8 cellular contexts compared by ENCODE assay signal in the genomic region with DNA sequence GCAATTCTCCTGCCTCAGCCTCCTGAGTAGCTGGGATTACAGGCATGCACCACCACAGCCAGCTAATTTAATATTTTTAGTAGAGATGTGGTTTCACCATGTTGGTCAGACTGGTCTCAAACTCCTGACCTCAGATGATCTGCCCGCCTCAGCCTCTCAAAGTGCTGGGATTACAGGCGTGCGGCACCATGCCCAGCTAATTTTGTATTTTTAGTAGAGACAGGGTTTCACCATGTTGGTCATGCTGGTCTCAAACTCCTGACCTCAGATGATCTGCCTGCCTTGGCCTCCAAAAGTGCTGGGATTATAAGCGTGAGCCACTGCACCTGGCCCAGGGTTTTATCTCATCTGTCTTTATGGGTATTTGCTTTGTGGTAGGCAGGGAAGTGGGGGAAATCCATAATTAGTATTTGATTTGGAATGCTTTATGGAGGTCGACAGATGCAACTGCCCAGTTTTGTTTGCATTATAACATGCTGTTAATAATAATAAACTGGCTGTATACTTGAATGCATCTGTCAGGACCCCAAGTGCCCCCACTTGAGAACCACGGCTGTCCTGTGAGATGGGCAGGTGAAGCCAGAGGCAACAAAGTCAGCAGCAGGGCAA. TPM values are rescaled to one million over a fixed set of nuclear protein-coding genes. Genes with fewer than 3 reads are reported as not detected.
DNase-seq lines count a peak whose midpoint lies in the region; ATAC-seq and TF ChIP-seq lines count a peak whose summit lies in the region.
"Not testable (repeated sequence)": the region's sequence is repeated elsewhere in the genome, so short reads cannot be mapped to it uniquely, and the experiment has no call there.

No MANE protein-coding gene starts in this region.

- not testable (repeated sequence) for BruUV-seq in PC-3 (replicated peaks; lab: Mats Ljungman, UMichigan)

- not testable (repeated sequence) for ATAC-seq in CD4-positive, CD25-positive, alpha-beta regulatory T cell (ENCODE audit: low read depth in 2 of 2)
- peak; percentile 19; the same call in 1 of the 2 replicates for ATAC-seq in PC-3

- H3K9me3 ChIP-seq in CD4-positive, CD25-positive, alpha-beta regulatory T cell (ENCODE audit: control insufficient read depth in 2 of 2, low read length in 2 of 2); PC-3 (ENCODE audit: low read length): not testable (repeated sequence)

- H3K4me3 Mint-ChIP-seq in CD4-positive, CD25-positive, alpha-beta regulatory T cell; chondrocyte (ENCODE audit: unreplicated experiment); progenitor cell of endocrine pancreas (ENCODE audit: low read depth): not testable (repeated sequence)

- not testable (repeated sequence) for H3K4me1 Mint-ChIP-seq in CD4-positive, CD25-positive, alpha-beta regulatory T cell; progenitor cell of endocrine pancreas (ENCODE audit: low read depth)
- peaks cover 15% of the 10 kb centered on the region for H3K4me1 Mint-ChIP-seq in chondrocyte (ENCODE audit: low read depth)

- not testable (repeated sequence) for H3K4me1 ChIP-seq in CD4-positive, CD25-positive, alpha-beta regulatory T cell (ENCODE audit: control insufficient read depth, insufficient read depth, low read length, poor library complexity, severe bottlenecking); PC-3 (ENCODE audit: insufficient read depth, low read length)

- not testable (repeated sequence) for H3K9me2 ChIP-seq in PC-3 (replicated peaks; ENCODE audit: low read length)

- intact Hi-C loops in PC-3 (cut with micrococcal nuclease): not testable (repeated sequence)

- not testable (repeated sequence) for DNase-seq in CD4-positive, CD25-positive, alpha-beta regulatory T cell; PC-3; progenitor cell of endocrine pancreas (ENCODE audit: low spot score, unreplicated experiment)
- DNase-seq in LNCaP clone FGC (ENCODE audit: low read depth) (peak; percentile 31), NCI-H146 treated with DMSO at 0.1 percent for 48 hours (lab: John Stamatoyannopoulos, UW; ENCODE audit: unreplicated experiment) (peak; percentile 88), NCI-H69 (lab: John Stamatoyannopoulos, UW) (peak; percentile 80), chondrocyte (ENCODE audit: low spot score) (peak; percentile 12)

- not testable (repeated sequence) for H4K20me1 ChIP-seq in PC-3 (ENCODE audit: low read length)

- H3K27ac Mint-ChIP-seq in CD4-positive, CD25-positive, alpha-beta regulatory T cell: peak overlapping the region in 2 of 3 donors; percentile 52 to 82
- H3K27ac Mint-ChIP-seq in chondrocyte (ENCODE audit: unreplicated experiment) (peak overlapping the region; percentile 57), progenitor cell of endocrine pancreas (peak overlapping the region; percentile 37)

- not testable (repeated sequence) for TF ChIP-seq CTCF in LNCaP clone FGC (IDR thresholded peaks at IDR 0.05; ENCODE audit: control insufficient read depth, extremely low read depth, insufficient read depth); PC-3 (conservative IDR thresholded peaks at IDR 0.05; ENCODE audit: low read depth, low read length); VCaP (conservative IDR thresholded peaks at IDR 0.05); chondrocyte (IDR thresholded peaks at IDR 0.05); progenitor cell of endocrine pancreas (IDR thresholded peaks at IDR 0.05; ENCODE audit: unreplicated experiment)

- POLR2A ChIA-PET in PC-3 (lab: Charles Lee; ENCODE audit: unreplicated experiment): not testable (repeated sequence)

- peaks cover 26% of the 10 kb centered on the region for H3K36me3 Mint-ChIP-seq in CD4-positive, CD25-positive, alpha-beta regulatory T cell
- H3K36me3 Mint-ChIP-seq in chondrocyte (ENCODE audit: low read depth): peaks cover 49% of the 10 kb centered on the region
- peaks cover 16% of the 10 kb centered on the region for H3K36me3 Mint-ChIP-seq in progenitor cell of endocrine pancreas (ENCODE audit: insufficient read depth)

- H2AFZ ChIP-seq in PC-3 (ENCODE audit: low read length): not testable (repeated sequence)

- not testable (repeated sequence) for H3F3A ChIP-seq in PC-3 (ENCODE audit: low read length, unreplicated experiment)

- CTCF ChIA-PET in PC-3 (lab: Charles Lee): not testable (repeated sequence)

- H3K4me3 ChIP-seq in CD4-positive, CD25-positive, alpha-beta regulatory T cell (ENCODE audit: low read depth, low read length); LNCaP clone FGC (ENCODE audit: low read depth, low read length); PC-3 (ENCODE audit: low read length): not testable (repeated sequence)

- not testable (repeated sequence) for H3K27ac ChIP-seq in CD4-positive, CD25-positive, alpha-beta regulatory T cell (ENCODE audit: insufficient read depth, low read length, poor library complexity, severe bottlenecking); PC-3 (ENCODE audit: low read length)
- peak overlapping the region; percentile 51 for H3K27ac ChIP-seq in VCaP

- not testable (repeated sequence) for H3K79me2 ChIP-seq in PC-3 (ENCODE audit: low read length)

- H3K27me3 Mint-ChIP-seq in CD4-positive, CD25-positive, alpha-beta regulatory T cell; chondrocyte (ENCODE audit: low read depth); progenitor cell of endocrine pancreas: not testable (repeated sequence)

- H3K9ac ChIP-seq in PC-3 (ENCODE audit: low read length): not testable (repeated sequence)

- H3K27me3 ChIP-seq in CD4-positive, CD25-positive, alpha-beta regulatory T cell (ENCODE audit: control insufficient read depth, insufficient read depth, low read length); PC-3 (ENCODE audit: low read length): not testable (repeated sequence)

- H3K36me3 ChIP-seq in CD4-positive, CD25-positive, alpha-beta regulatory T cell (ENCODE audit: control insufficient read depth, insufficient read depth, low read length): peaks cover 29% of the 10 kb centered on the region
- H3K36me3 ChIP-seq in PC-3 (ENCODE audit: low read depth, low read length): peaks cover 43% of the 10 kb centered on the region

- not testable (repeated sequence) for H3K9me3 Mint-ChIP-seq in CD4-positive, CD25-positive, alpha-beta regulatory T cell; chondrocyte (ENCODE audit: low read depth); progenitor cell of endocrine pancreas (ENCODE audit: low read depth)

- H3K4me2 ChIP-seq in PC-3 (ENCODE audit: low read length): not testable (repeated sequence)

RNA-seq across cellular contexts. Expression of a gene that starts 59.0 kb away (rescaled TPM):
- 22.8 TPM for total RNA-seq in CD4-positive, CD25-positive, alpha-beta regulatory T cell
- polyA plus RNA-seq in CD4-positive, CD25-positive, alpha-beta regulatory T cell: 10 to 100 TPM in 3 of 4 donors, 1 to 10 TPM in 1; 9.4 to 21.4 (median 16.5) TPM
- total RNA-seq in PC-3 (2014; rRNA removed) (159 and 179 TPM in 2 replicates), chondrocyte (266 to 336 TPM (median 325 TPM) in 3 replicates), progenitor cell of endocrine pancreas (68.3 and 85.5 TPM in 2 replicates)
